8 cellular contexts compared by ENCODE assay signal in genomic region chr3:121883507-121883906, GRCh38. TPM values are rescaled to one million over a fixed set of nuclear protein-coding genes. Genes with fewer than 3 reads are reported as not detected.
DNase-seq lines count a peak whose midpoint lies in the region; TF ChIP-seq lines count a peak whose summit lies in the region.

No MANE protein-coding gene starts in this region.

- H3K4me3 Mint-ChIP-seq in chondrocyte (ENCODE audit: unreplicated experiment): no peak overlapping the region
- H3K4me3 Mint-ChIP-seq in progenitor cell of endocrine pancreas (ENCODE audit: low read depth): no peak overlapping the region

- H3K4me1 Mint-ChIP-seq in chondrocyte (ENCODE audit: low read depth) (no peaks in the 10 kb centered on the region), progenitor cell of endocrine pancreas (ENCODE audit: low read depth) (peaks cover 4% of the 10 kb centered on the region)

- no peaks in the 10 kb centered on the region for H3K36me3 Mint-ChIP-seq in chondrocyte (ENCODE audit: low read depth)
- peaks cover 2% of the 10 kb centered on the region for H3K36me3 Mint-ChIP-seq in progenitor cell of endocrine pancreas (ENCODE audit: insufficient read depth)

- DNase-seq in NCI-H2196 (lab: John Stamatoyannopoulos, UW; ENCODE audit: unreplicated experiment) (peak; percentile 13), NCI-H2196 treated with DMSO at 0.1 percent for 48 hours (lab: John Stamatoyannopoulos, UW; ENCODE audit: unreplicated experiment) (no peak), M059J (ENCODE audit: low read depth) (peak; percentile 51), chondrocyte (ENCODE audit: low spot score) (no peak), progenitor cell of endocrine pancreas (ENCODE audit: low spot score, unreplicated experiment) (no peak), NCI-H510A treated with DMSO at 0.1 percent for 48 hours (lab: John Stamatoyannopoulos, UW) (no peak), cerebellar nuclear complex (lab: John Stamatoyannopoulos, UW) (no peak), OCI-M2 (lab: John Stamatoyannopoulos, UW; ENCODE audit: unreplicated experiment) (no peak)

- no peak overlapping the region for H3K27ac Mint-ChIP-seq in chondrocyte (ENCODE audit: unreplicated experiment)
- H3K27ac Mint-ChIP-seq in progenitor cell of endocrine pancreas: no peak overlapping the region

- no peaks in the 10 kb centered on the region for H3K9me3 Mint-ChIP-seq in chondrocyte (ENCODE audit: low read depth)
- no peaks in the 10 kb centered on the region for H3K9me3 Mint-ChIP-seq in progenitor cell of endocrine pancreas (ENCODE audit: low read depth)

- peak; percentile 45 for TF ChIP-seq CTCF in chondrocyte (IDR thresholded peaks at IDR 0.05)
- peak; percentile 34 for TF ChIP-seq CTCF in progenitor cell of endocrine pancreas (IDR thresholded peaks at IDR 0.05; ENCODE audit: unreplicated experiment)

- H3K27me3 Mint-ChIP-seq in chondrocyte (ENCODE audit: low read depth): no peaks in the 10 kb centered on the region
- H3K27me3 Mint-ChIP-seq in progenitor cell of endocrine pancreas: no peaks in the 10 kb centered on the region

RNA-seq across cellular contexts. Expression of gene SLC15A2, which starts 10.7 kb away (rescaled TPM):
- total RNA-seq in M059J (2014; rRNA removed; shearing (Covaris generic)): 0.32 and 0.37 TPM in 2 replicates
- total RNA-seq in chondrocyte (0.92 to 4.1 TPM (median 1.4 TPM) in 3 replicates), progenitor cell of endocrine pancreas (4.2 and 7.1 TPM in 2 replicates)

RNA-seq across cellular contexts. Expression of gene EAF2, which starts 48.5 kb away (rescaled TPM):
- total RNA-seq in M059J (2014; rRNA removed; shearing (Covaris generic)): 8.3 and 9.3 TPM in 2 replicates
- total RNA-seq in chondrocyte (2.4 to 3.7 TPM (median 2.7 TPM) in 3 replicates), progenitor cell of endocrine pancreas (7.0 and 7.6 TPM in 2 replicates)

RNA-seq across cellular contexts. Expression of gene IQCB1, which starts 48.6 kb away (rescaled TPM):
- total RNA-seq in M059J (2014; rRNA removed; shearing (Covaris generic)): 25.0 and 28.5 TPM in 2 replicates
- 12.6 to 15.5 TPM (median 13.2 TPM) in 3 replicates for total RNA-seq in chondrocyte
- 38.3 and 38.7 TPM in 2 replicates for total RNA-seq in progenitor cell of endocrine pancreas

Comparison
In these comparisons a context has a peak if more than half of its experiments do, and no peak if none do; other contexts are left out.
1. DNase-seq: peak in NCI-H2196 (single experiment) and M059J (single experiment); none in NCI-H2196 treated with DMSO at 0.1 percent for 48 hours (single experiment), chondrocyte (single experiment), progenitor cell of endocrine pancreas (single experiment), NCI-H510A treated with DMSO at 0.1 percent for 48 hours (single experiment), cerebellar nuclear complex (0 of 2) and OCI-M2 (single experiment).